Comparison of ENCODE assay signal across 16 cellular contexts in genomic region chr11:131692961-131693360, GRCh38.
A peak's percentile ranks its signal among the peaks of the same experiment; 100 is the strongest.
DNase-seq lines count a peak whose midpoint lies in the region; ATAC-seq and TF ChIP-seq lines count a peak whose summit lies in the region.
"Had no signal": no experiment of that assay in that cellular context is flagged by ENCODE, and none has a peak within 500 bp of the region (broad histone marks: within the 10 kb centered on the region; RNA-seq: fewer than 3 reads in every experiment).

No MANE protein-coding gene starts in this region.

- H3K4me1 ChIP-seq in esophagus muscularis mucosa, result peaks cover 4 to 42% (median 25%) of the 10 kb centered on the region in 4 donors
- peaks cover 10% of the 10 kb centered on the region for H3K4me1 ChIP-seq in osteoblast (ENCODE audit: insufficient read depth, low read length)
- H3K4me1 ChIP-seq: A549, Caco-2, HAP-1 had no signal

- no peak for TF ChIP-seq EP300 in esophagus muscularis mucosa (IDR thresholded peaks at IDR 0.05)

- no peaks in the 10 kb centered on the region for H3K9me3 ChIP-seq in esophagus muscularis mucosa
- H3K9me3 ChIP-seq in osteoblast (ENCODE audit: low read depth, low read length), result no peaks in the 10 kb centered on the region
- H3K9me3 ChIP-seq: A549, Caco-2, HAP-1 had no signal

- H3K9me3 Mint-ChIP-seq in activated CD4-positive, alpha-beta T cell treated with anti-CD3 and anti-CD28 coated beads, Interleukin-2, amount 10 ng/mL, durations not matched to agents 24 days and 14 days, result no peaks in the 10 kb centered on the region
- H3K9me3 Mint-ChIP-seq: CD4-positive, alpha-beta T cell had no signal

- H2AFZ ChIP-seq in osteoblast (ENCODE audit: low read length), result no peak overlapping the region
- H2AFZ ChIP-seq: GM23248 had no signal

- TF ChIP-seq POLR2A in esophagus muscularis mucosa (IDR thresholded peaks at IDR 0.05; ENCODE audit: low read depth), result no peak

- no peak for TF ChIP-seq CTCF in esophagus muscularis mucosa (IDR thresholded peaks at IDR 0.05)
- no peak for TF ChIP-seq CTCF in osteoblast (IDR thresholded peaks at IDR 0.05; ENCODE audit: extremely low read depth, low read depth, low read length)

- H3K27me3 ChIP-seq in esophagus muscularis mucosa (peaks cover 0 to 46% (median 2%) of the 10 kb centered on the region in 4 donors), osteoblast (ENCODE audit: insufficient read depth, low read length) (no peaks in the 10 kb centered on the region)

- H3K27me3 Mint-ChIP-seq in activated CD4-positive, alpha-beta T cell treated with anti-CD3 and anti-CD28 coated beads, Interleukin-2, amount 10 ng/mL, durations not matched to agents 24 days and 14 days, result peaks cover 5% of the 10 kb centered on the region

- intact Hi-C loops in activated CD4-positive, alpha-beta T cell treated with anti-CD3 and anti-CD28 coated beads, Interleukin-2, amount 10 ng/mL, durations not matched to agents 24 days and 14 days (cut with micrococcal nuclease), result no loop called here
- intact Hi-C loops in esophagus muscularis mucosa (cut with DNase I), result no loop called here

- H4K20me1 ChIP-seq in osteoblast (ENCODE audit: insufficient read depth, low read length), result no peaks in the 10 kb centered on the region

- peaks cover 2% of the 10 kb centered on the region for H3K4me1 Mint-ChIP-seq in activated CD4-positive, alpha-beta T cell treated with anti-CD3 and anti-CD28 coated beads, Interleukin-2, amount 10 ng/mL, durations not matched to agents 24 days and 14 days

- no peak for ATAC-seq in HG03378 (IDR thresholded peaks at IDR 0.05; ENCODE audit: unreplicated experiment)
- no peak for ATAC-seq in HG03175 (IDR thresholded peaks at IDR 0.05; ENCODE audit: unreplicated experiment)
- ATAC-seq: A549 had no signal

- peak; percentile 27 for DNase-seq in activated CD4-positive, alpha-beta T cell treated with anti-CD3 and anti-CD28 coated beads, Interleukin-2, amount 10 ng/mL, durations not matched to agents 24 days and 14 days
- no peak for DNase-seq in activated CD4-positive, alpha-beta T cell treated with anti-CD3 and anti-CD28 coated beads, Interleukin-2, amount 50 U/mL, for 48 hours
- DNase-seq in esophagus muscularis mucosa (ENCODE audit: extremely low spot score), result peak; percentile 88
- peak; percentile 44 for DNase-seq in osteoblast (ENCODE audit: insufficient read length, low spot score, missing footprints)
- DNase-seq in SHP77 (lab: John Stamatoyannopoulos, UW), result no peak
- DNase-seq: AML-193; Caco-2; CD4-positive, alpha-beta T cell; GDM1 had no signal

- H3K79me2 ChIP-seq in osteoblast (ENCODE audit: insufficient read depth, low read length), result no peaks in the 10 kb centered on the region

- H3K27ac ChIP-seq in esophagus muscularis mucosa (replicated peaks in 1 of 4) (no peak overlapping the region), osteoblast (ENCODE audit: low read depth, low read length) (no peak overlapping the region)
- H3K27ac ChIP-seq: 22Rv1, A549, C4-2B, GM23248 had no signal

- H3K4me3 Mint-ChIP-seq in activated CD4-positive, alpha-beta T cell treated with anti-CD3 and anti-CD28 coated beads, Interleukin-2, amount 10 ng/mL, durations not matched to agents 24 days and 14 days, result no peak overlapping the region
- H3K4me3 Mint-ChIP-seq: CD4-positive, alpha-beta T cell had no signal

- no peak overlapping the region for H3K27ac Mint-ChIP-seq in activated CD4-positive, alpha-beta T cell treated with anti-CD3 and anti-CD28 coated beads, Interleukin-2, amount 10 ng/mL, durations not matched to agents 24 days and 14 days
- H3K27ac Mint-ChIP-seq: CD4-positive, alpha-beta T cell had no signal

- no peak overlapping the region for H3K4me2 ChIP-seq in osteoblast (ENCODE audit: insufficient read depth, low read length)
- H3K4me2 ChIP-seq: A549 had no signal

- no peaks in the 10 kb centered on the region for H3K36me3 Mint-ChIP-seq in activated CD4-positive, alpha-beta T cell treated with anti-CD3 and anti-CD28 coated beads, Interleukin-2, amount 10 ng/mL, durations not matched to agents 24 days and 14 days (ENCODE audit: low read depth)

- no peak overlapping the region for H3K4me3 ChIP-seq in esophagus muscularis mucosa
- H3K4me3 ChIP-seq in osteoblast (ENCODE audit: insufficient read depth, low read length), result no peak overlapping the region
- H3K4me3 ChIP-seq: A549, GM23248, HAP-1 had no signal

- 43% methylated on average over 1 of the region's 1 CpG for WGBS in esophagus muscularis mucosa

- H3K36me3 ChIP-seq in esophagus muscularis mucosa, result no peaks in the 10 kb centered on the region
- no peaks in the 10 kb centered on the region for H3K36me3 ChIP-seq in osteoblast (ENCODE audit: insufficient read depth, low read length)
- H3K36me3 ChIP-seq: HAP-1 had no signal

Comparison
In these comparisons a context has a peak if more than half of its experiments do, and no peak if none do; other contexts are left out.
1. DNase-seq: peak in activated CD4-positive, alpha-beta T cell treated with anti-CD3 and anti-CD28 coated beads, Interleukin-2, amount 10 ng/mL, durations not matched to agents 24 days and 14 days (single experiment), esophagus muscularis mucosa (single experiment) and osteoblast (single experiment); none in activated CD4-positive, alpha-beta T cell treated with anti-CD3 and anti-CD28 coated beads, Interleukin-2, amount 50 U/mL, for 48 hours (0 of 2) and SHP77 (0 of 2).